ENCODE assay signal across 25 cellular contexts in the genomic region with DNA sequence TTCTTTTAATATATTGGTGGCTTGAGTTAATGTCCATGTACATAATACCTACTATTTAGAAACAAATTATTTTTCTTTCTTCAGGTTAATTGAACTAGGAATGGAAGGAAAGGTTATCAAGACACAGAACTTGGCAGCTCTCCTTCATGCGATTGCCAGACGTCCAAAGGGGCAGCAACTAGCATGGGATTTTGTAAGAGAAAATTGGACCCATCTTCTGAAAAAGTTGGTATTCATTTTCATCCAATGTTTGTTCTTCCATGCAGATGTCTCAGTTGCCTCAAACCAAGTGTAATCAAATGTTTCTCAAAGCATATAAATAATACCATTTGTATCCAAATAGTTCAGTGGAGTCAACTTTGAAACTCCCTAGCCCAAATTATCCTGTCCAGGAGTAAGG. TPM values are rescaled to one million over a fixed set of nuclear protein-coding genes. Genes with fewer than 3 reads are reported as not detected.
"Had no signal": no experiment of that assay in that cellular context is flagged by ENCODE, and none has a peak within 500 bp of the region (broad histone marks: within the 10 kb centered on the region; RNA-seq: fewer than 3 reads in every experiment).

No MANE protein-coding gene starts in this region.

- H3K27me3 Mint-ChIP-seq: activated CD4-positive, alpha-beta memory T cell treated with anti-CD3 and anti-CD28 coated beads for 36 hours; activated naive CD4-positive, alpha-beta T cell treated with anti-CD3 and anti-CD28 coated beads, Interleukin-2, amount 10 ng/mL, durations not matched to agents 7 days and 5 days; activated naive CD8-positive, alpha-beta T cell treated with anti-CD3 and anti-CD28 coated beads, Interleukin-2, amount 10 ng/mL, durations not matched to agents 7 days and 5 days; activated T-cell treated with anti-CD3 and anti-CD28 coated beads, Interleukin-2, amount 50 U/mL, for 24 hours; brain; T-helper 17 cell had no signal

- H3K4me3 Mint-ChIP-seq: activated CD4-positive, alpha-beta memory T cell treated with anti-CD3 and anti-CD28 coated beads for 36 hours; activated naive CD4-positive, alpha-beta T cell treated with anti-CD3 and anti-CD28 coated beads, Interleukin-2, amount 10 ng/mL, durations not matched to agents 7 days and 5 days; activated naive CD8-positive, alpha-beta T cell treated with anti-CD3 and anti-CD28 coated beads, Interleukin-2, amount 10 ng/mL, durations not matched to agents 7 days and 5 days; activated T-cell treated with anti-CD3 and anti-CD28 coated beads, Interleukin-2, amount 50 U/mL, for 24 hours; activated T-cell treated with anti-CD3 and anti-CD28 coated beads, Interleukin-2, amount 50 U/mL, for 72 hours; brain; T-helper 17 cell; T-helper 2 cell treated with Interferon-gamma antibody and Interleukin-4, amounts not matched to agents 5 μg/mL and 100 μg/mL, for 36 hours had no signal

- DNase-seq: activated CD4-positive, alpha-beta memory T cell treated with anti-CD3 and anti-CD28 coated beads for 36 hours; activated CD4-positive, alpha-beta T cell treated with anti-CD3 and anti-CD28 coated beads for 48 hours; activated CD8-positive, alpha-beta memory T cell treated with anti-CD3 and anti-CD28 coated beads, Interleukin-2, amount 50 U/mL, for 48 hours; activated gamma-delta T cell; activated naive CD4-positive, alpha-beta T cell; activated naive CD4-positive, alpha-beta T cell treated with anti-CD3 and anti-CD28 coated beads, Interleukin-2, amount 10 ng/mL, durations not matched to agents 7 days and 5 days; activated naive CD8-positive, alpha-beta T cell treated with anti-CD3 and anti-CD28 coated beads, Interleukin-2, amount 10 ng/mL, durations not matched to agents 7 days and 5 days; activated T-cell treated with anti-CD3 and anti-CD28 coated beads for 4 hours; activated T-cell treated with anti-CD3 and anti-CD28 coated beads, Interleukin-2, amount 50 U/mL, for 24 hours; activated T-cell treated with anti-CD3 and anti-CD28 coated beads, Interleukin-2, amount 50 U/mL, for 72 hours; central memory CD4-positive, alpha-beta T cell; cerebellar nuclear complex; colonic mucosa; effector CD8-positive, alpha-beta T cell; esophagus squamous epithelium; foreskin melanocyte; heart right ventricle; T-helper 1 cell; T-helper 17 cell; T1000 had no signal

- ATAC-seq: activated naive CD4-positive, alpha-beta T cell treated with anti-CD3 and anti-CD28 coated beads, Interleukin-2, amount 50 U/mL, for 72 hours; activated T-cell treated with anti-CD3 and anti-CD28 coated beads, Interleukin-2, amount 50 U/mL, for 72 hours; gastroesophageal sphincter; heart right ventricle; T-helper 17 cell had no signal

- H3K27ac Mint-ChIP-seq: activated CD4-positive, alpha-beta memory T cell treated with anti-CD3 and anti-CD28 coated beads for 36 hours; activated naive CD4-positive, alpha-beta T cell treated with anti-CD3 and anti-CD28 coated beads, Interleukin-2, amount 10 ng/mL, durations not matched to agents 7 days and 5 days; activated naive CD4-positive, alpha-beta T cell treated with anti-CD3 and anti-CD28 coated beads, Interleukin-2, amount 50 U/mL, for 72 hours; brain; T-helper 2 cell treated with Interferon-gamma antibody and Interleukin-4, amounts not matched to agents 5 μg/mL and 100 μg/mL, for 36 hours had no signal

- H3K4me1 Mint-ChIP-seq: brain had no signal

- H3K9me3 Mint-ChIP-seq: activated CD4-positive, alpha-beta memory T cell treated with anti-CD3 and anti-CD28 coated beads for 36 hours; activated naive CD4-positive, alpha-beta T cell treated with anti-CD3 and anti-CD28 coated beads, Interleukin-2, amount 10 ng/mL, durations not matched to agents 7 days and 5 days; activated naive CD4-positive, alpha-beta T cell treated with anti-CD3 and anti-CD28 coated beads, Interleukin-2, amount 50 U/mL, for 72 hours; activated naive CD8-positive, alpha-beta T cell treated with anti-CD3 and anti-CD28 coated beads, Interleukin-2, amount 10 ng/mL, durations not matched to agents 7 days and 5 days; activated T-cell treated with anti-CD3 and anti-CD28 coated beads, Interleukin-2, amount 50 U/mL, for 24 hours; activated T-cell treated with anti-CD3 and anti-CD28 coated beads, Interleukin-2, amount 50 U/mL, for 72 hours; T-helper 2 cell treated with Interferon-gamma antibody and Interleukin-4, amounts not matched to agents 5 μg/mL and 100 μg/mL, for 36 hours had no signal

RNA-seq across cellular contexts. Expression of gene ERAP2, which starts 36.9 kb away (rescaled TPM):
- total RNA-seq: cardiac muscle cell had no signal
